In genomic region chr21:42474982-42475381, GRCh38 we compare ENCODE assay signal across 17 cellular contexts. TPM values are rescaled to one million over a fixed set of nuclear protein-coding genes. Genes with fewer than 3 reads are reported as not detected.
DNase-seq lines count a peak whose midpoint lies in the region; ATAC-seq and TF ChIP-seq lines count a peak whose summit lies in the region.
"Had no signal": no experiment of that assay in that cellular context is flagged by ENCODE, and none has a peak within 500 bp of the region (broad histone marks: within the 10 kb centered on the region; RNA-seq: fewer than 3 reads in every experiment).

No MANE protein-coding gene starts in this region.

- TF ChIP-seq CTCF in Calu3 (IDR thresholded peaks at IDR 0.05; ENCODE audit: unreplicated experiment) (no peak), colonic mucosa (IDR thresholded peaks at IDR 0.05) (no peak)

- CTCF ChIA-PET in Calu3 (lab: Charles Lee) = no interaction called here
- CTCF ChIA-PET in activated CD8-positive, alpha-beta T cell treated with anti-CD3 and anti-CD28 coated beads, Interleukin-2, amount 10 ng/mL, durations not matched to agents 7 days and 5 days (lab: Charles Lee) = interaction anchor here (1.3 kb wide), 1 partner anchor 330 kb away, joined by 3 read pairs; no protein-coding TSS in a partner anchor

- peaks cover 3% of the 10 kb centered on the region for H3K9me3 Mint-ChIP-seq in Calu3 (ENCODE audit: low read depth, unreplicated experiment)
- H3K9me3 Mint-ChIP-seq in activated CD8-positive, alpha-beta T cell treated with anti-CD3 and anti-CD28 coated beads, Interleukin-2, amount 10 ng/mL, durations not matched to agents 7 days and 5 days (ENCODE audit: insufficient read depth) = no peaks in the 10 kb centered on the region

- H3K27me3 ChIP-seq in colonic mucosa (no peaks in the 10 kb centered on the region), mucosa of stomach (ENCODE audit: control insufficient read depth, insufficient read depth, low read length) (no peaks in the 10 kb centered on the region)
- H3K27me3 ChIP-seq: ascending aorta, esophagus squamous epithelium, vagina had no signal

- H3K27ac Mint-ChIP-seq in Calu3 (ENCODE audit: unreplicated experiment) = peak overlapping the region; percentile 90
- no peak overlapping the region for H3K27ac Mint-ChIP-seq in activated CD8-positive, alpha-beta T cell treated with anti-CD3 and anti-CD28 coated beads, Interleukin-2, amount 10 ng/mL, durations not matched to agents 7 days and 5 days

- peaks cover 23% of the 10 kb centered on the region for H3K4me1 Mint-ChIP-seq in Calu3 (ENCODE audit: low read depth, unreplicated experiment)
- H3K4me1 Mint-ChIP-seq in activated CD8-positive, alpha-beta T cell treated with anti-CD3 and anti-CD28 coated beads, Interleukin-2, amount 10 ng/mL, durations not matched to agents 7 days and 5 days (ENCODE audit: low read depth) = no peaks in the 10 kb centered on the region

- no peaks in the 10 kb centered on the region for H3K27me3 Mint-ChIP-seq in Calu3 (ENCODE audit: unreplicated experiment)
- H3K27me3 Mint-ChIP-seq in activated CD8-positive, alpha-beta T cell treated with anti-CD3 and anti-CD28 coated beads, Interleukin-2, amount 10 ng/mL, durations not matched to agents 7 days and 5 days (ENCODE audit: low read depth) = peaks cover 11% of the 10 kb centered on the region

- H3K4me3 ChIP-seq in colonic mucosa (no peak overlapping the region), mucosa of stomach (ENCODE audit: low read length) (no peak overlapping the region)
- H3K4me3 ChIP-seq: ascending aorta, esophagus squamous epithelium, vagina had no signal

- POLR2A ChIA-PET in activated CD8-positive, alpha-beta T cell treated with anti-CD3 and anti-CD28 coated beads, Interleukin-2, amount 10 ng/mL, durations not matched to agents 7 days and 5 days (lab: Charles Lee) = no interaction called here

- peak overlapping the region; percentile 41 for H3K4me3 Mint-ChIP-seq in Calu3 (ENCODE audit: low read depth, unreplicated experiment)
- H3K4me3 Mint-ChIP-seq in activated CD8-positive, alpha-beta T cell treated with anti-CD3 and anti-CD28 coated beads, Interleukin-2, amount 10 ng/mL, durations not matched to agents 7 days and 5 days = no peak overlapping the region

- H3K36me3 Mint-ChIP-seq in Calu3 (ENCODE audit: insufficient read depth, unreplicated experiment) = peaks cover 6% of the 10 kb centered on the region
- no peaks in the 10 kb centered on the region for H3K36me3 Mint-ChIP-seq in activated CD8-positive, alpha-beta T cell treated with anti-CD3 and anti-CD28 coated beads, Interleukin-2, amount 10 ng/mL, durations not matched to agents 7 days and 5 days (ENCODE audit: low read depth)

- H3K27ac ChIP-seq in colonic mucosa = peak overlapping the region; percentile 62
- H3K27ac ChIP-seq: ascending aorta, vagina had no signal

- no TSS peak for BruUV-seq in Calu3 (replicated peaks; lab: Mats Ljungman, UMichigan)

- H3K9me3 ChIP-seq in colonic mucosa (no peaks in the 10 kb centered on the region), mucosa of stomach (ENCODE audit: control insufficient read depth, low read length) (no peaks in the 10 kb centered on the region)
- H3K9me3 ChIP-seq: esophagus squamous epithelium, vagina had no signal

- intact Hi-C loops in Calu3 (cut with micrococcal nuclease; ENCODE audit: unreplicated experiment) (no loop called here), colonic mucosa (cut with DNase I) (no loop called here)

- ATAC-seq in activated CD8-positive, alpha-beta T cell treated with anti-CD3 and anti-CD28 coated beads, Interleukin-2, amount 10 ng/mL, durations not matched to agents 7 days and 5 days = no peak

- H3K9ac ChIP-seq in colonic mucosa (ENCODE audit: low read depth in 2 of 2, low read length in 2 of 2) (peak overlapping the region; percentile 30 to 51), mucosa of stomach (ENCODE audit: low read length) (peak overlapping the region; percentile 42)

- H3K4me1 ChIP-seq in colonic mucosa = peaks cover 9% of the 10 kb centered on the region
- peaks cover 18% of the 10 kb centered on the region for H3K4me1 ChIP-seq in mucosa of stomach (ENCODE audit: control insufficient read depth, insufficient read depth, low read length)
- H3K4me1 ChIP-seq: ascending aorta had no signal

- H3K36me3 ChIP-seq in colonic mucosa (no peaks in the 10 kb centered on the region), mucosa of stomach (ENCODE audit: control insufficient read depth, insufficient read depth, low read length) (no peaks in the 10 kb centered on the region)
- H3K36me3 ChIP-seq: ascending aorta, esophagus squamous epithelium, vagina had no signal

- no peak for DNase-seq in Calu3
- peak; percentile 41 for DNase-seq in NCI-H226
- no peak for DNase-seq in colonic mucosa
- no peak for DNase-seq in stimulated activated CD4-positive, alpha-beta T cell treated with anti-CD3 and anti-CD28 coated beads, Interleukin-2, amount 100 ng/mL, for 48 hours
- DNase-seq in AG20443 (ENCODE audit: low spot score) = no peak
- no peak for DNase-seq in activated CD8-positive, alpha-beta T cell treated with anti-CD3 and anti-CD28 coated beads, Interleukin-2, amount 10 ng/mL, durations not matched to agents 7 days and 5 days
- no peak for DNase-seq in stimulated activated CD4-positive, alpha-beta T cell treated with anti-CD3 and anti-CD28 coated beads, Interleukin-2, amount 100 ng/mL, for 24 hours
- DNase-seq: activated gamma-delta T cell treated with Interleukin-2 at 50 U/mL for 16 hours; dermis blood vessel endothelial cell; esophagus squamous epithelium; NCI-H510A; stimulated activated CD4-positive, alpha-beta T cell treated with anti-CD3 and anti-CD28 coated beads, Interleukin-12 subunit alpha, Interleukin-12 subunit beta, amount 100 ng/mL, for 4 hours had no signal

RNA-seq across cellular contexts. Expression of gene RSPH1, which starts 21.0 kb away (rescaled TPM):
- total RNA-seq in Calu3 (2022) (2.2 and 3.3 TPM in 2 replicates), colonic mucosa (1 to 10 TPM; 6.9 to 7.5 TPM)
- not detected for total RNA-seq in activated CD8-positive, alpha-beta T cell treated with anti-CD3 and anti-CD28 coated beads, Interleukin-2, amount 10 ng/mL, durations not matched to agents 7 days and 5 days
- total RNA-seq: ascending aorta, dermis blood vessel endothelial cell, LHCN-M2, myocyte, vagina had no signal

RNA-seq across cellular contexts. Expression of gene SLC37A1, which starts 38.7 kb away (rescaled TPM):
- 24.9 and 30.9 TPM in 2 replicates for total RNA-seq in Calu3 (2022)
- 100 to 1,000 TPM in 1 of 2 donors, 10 to 100 TPM in 1; 98.5 to 118 TPM for total RNA-seq in colonic mucosa
- total RNA-seq in activated CD8-positive, alpha-beta T cell treated with anti-CD3 and anti-CD28 coated beads, Interleukin-2, amount 10 ng/mL, durations not matched to agents 7 days and 5 days = 10 to 100 TPM; 18.9 to 19.2 TPM
- total RNA-seq: LHCN-M2, myocyte had no signal
